Comparison of ENCODE assay signal across 16 cellular contexts in the genomic region with DNA sequence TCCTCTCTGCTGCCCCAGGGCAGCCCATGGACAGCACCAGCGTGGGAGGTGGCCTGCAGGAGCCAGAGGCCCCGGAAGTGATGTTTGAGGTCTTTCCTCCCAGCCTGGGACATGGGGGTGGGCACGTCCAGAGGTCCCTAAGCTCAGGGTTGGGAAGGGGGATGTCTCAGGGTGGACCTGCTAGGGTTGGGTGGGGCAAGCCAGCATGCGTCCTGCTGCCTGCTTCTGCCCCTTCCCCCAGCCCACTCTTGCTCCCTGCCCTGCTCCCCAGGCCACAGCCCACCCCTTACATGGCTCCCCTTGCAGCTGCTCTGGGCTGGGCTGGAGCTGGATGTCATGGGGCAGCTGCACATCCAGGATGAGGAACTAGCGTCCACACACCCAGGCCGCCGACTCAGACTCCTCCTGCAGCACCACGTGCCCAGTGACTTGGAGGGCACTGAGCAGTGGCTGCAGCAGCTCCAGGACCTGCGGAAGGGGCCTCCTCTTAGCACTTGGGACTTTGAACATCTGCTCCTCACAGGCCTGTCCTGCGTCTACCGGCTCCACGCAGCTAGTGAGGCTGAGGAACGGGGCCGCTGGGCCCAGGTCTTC. TPM values are rescaled to one million over a fixed set of nuclear protein-coding genes. Genes with fewer than 3 reads are reported as not detected.
DNase-seq lines count a peak whose midpoint lies in the region; ATAC-seq and TF ChIP-seq lines count a peak whose summit lies in the region.
"Had no signal": no experiment of that assay in that cellular context is flagged by ENCODE, and none has a peak within 500 bp of the region (broad histone marks: within the 10 kb centered on the region; RNA-seq: fewer than 3 reads in every experiment).

No MANE protein-coding gene starts in this region.

- intact Hi-C loops in lower lobe of right lung (cut with DNase I): no loop called here

- peak; percentile 29 for DNase-seq in LHCN-M2 (ENCODE audit: low read depth)
- DNase-seq in caudate nucleus (lab: John Stamatoyannopoulos, UW): peak in 12 of 61 donors; percentile 5 to 54 (median 38)
- DNase-seq in lower lobe of right lung: peak; percentile 87
- peak; percentile 15 for DNase-seq in superior temporal gyrus (ENCODE audit: extremely low spot score)
- DNase-seq in NCI-H226: no peak
- no peak for DNase-seq in NCI-H82 treated with DMSO at 0.1 percent for 48 hours (lab: John Stamatoyannopoulos, UW; ENCODE audit: unreplicated experiment)
- DNase-seq in iPS-NIHi11 (ENCODE audit: low spot score): no peak
- DNase-seq: activated CD4-positive, alpha-beta memory T cell treated with anti-CD3 and anti-CD28 coated beads, Interleukin-2, amount 10 ng/mL, durations not matched to agents 7 days and 5 days; activated naive CD4-positive, alpha-beta T cell treated with anti-CD3 and anti-CD28 coated beads, Interleukin-2, amount 10 ng/mL, durations not matched to agents 7 days and 5 days; Calu3; NCI-H446 had no signal

- ATAC-seq in lower lobe of right lung (peak; percentile 74 to 86), GM21619 (IDR thresholded peaks at IDR 0.05; ENCODE audit: unreplicated experiment) (no peak)
- ATAC-seq: HCT116 had no signal

- peaks cover 24% of the 10 kb centered on the region for H3K27me3 ChIP-seq in lower lobe of right lung (ENCODE audit: low read depth)

- no peaks in the 10 kb centered on the region for H3K9me3 ChIP-seq in lower lobe of right lung

- H3K36me3 ChIP-seq in lower lobe of right lung: peaks cover 24% of the 10 kb centered on the region

- H3K4me3 ChIP-seq in lower lobe of right lung: peak overlapping the region; percentile 11

- TF ChIP-seq CTCF in lower lobe of right lung (IDR thresholded peaks at IDR 0.05): no peak

- no peaks in the 10 kb centered on the region for H3K4me1 ChIP-seq in lower lobe of right lung

- peak overlapping the region; percentile 73 for H3K27ac ChIP-seq in caudate nucleus (ENCODE audit: low read depth, low read length)
- peak overlapping the region; percentile 49 for H3K27ac ChIP-seq in lower lobe of right lung

RNA-seq across cellular contexts. Expression of a gene that starts 1.4 kb away (rescaled TPM):
- total RNA-seq in LHCN-M2 (2014; rRNA removed): not detected in 2 replicates
- not detected for polyA plus RNA-seq in LHCN-M2 (2012)
- total RNA-seq in lower lobe of right lung: 0.53 TPM
- total RNA-seq: Calu3, cerebellum, fibroblast of villous mesenchyme, liver had no signal
- polyA plus RNA-seq: liver had no signal

RNA-seq across cellular contexts. Expression of a gene that starts 6.4 kb away (rescaled TPM):
- total RNA-seq in LHCN-M2 (2014; rRNA removed): 0.19 TPM in 1 of 2 replicates, not detected in the other
- not detected for polyA plus RNA-seq in LHCN-M2 (2012)
- total RNA-seq in lower lobe of right lung: 1.3 TPM
- total RNA-seq: Calu3 had no signal

RNA-seq across cellular contexts. Expression of a gene that starts 9.0 kb away (rescaled TPM):
- total RNA-seq in LHCN-M2 (2014; rRNA removed): 83.5 and 104 TPM in 2 replicates
- polyA plus RNA-seq in LHCN-M2 (2012): 114 TPM
- 79.0 TPM for total RNA-seq in lower lobe of right lung

RNA-seq across cellular contexts. Expression of a gene that starts 9.1 kb away (rescaled TPM):
- total RNA-seq in LHCN-M2 (2014; rRNA removed) (25.3 and 30.4 TPM in 2 replicates), lower lobe of right lung (13.4 TPM)
- polyA plus RNA-seq in LHCN-M2 (2012): 16.5 TPM

RNA-seq across cellular contexts. Expression of a gene that starts 22.4 kb away (rescaled TPM):
- total RNA-seq in LHCN-M2 (2014; rRNA removed) (88.1 and 94.3 TPM in 2 replicates), lower lobe of right lung (78.1 TPM)
- 70.4 TPM for polyA plus RNA-seq in LHCN-M2 (2012)

Comparison
In these comparisons a context has a peak if more than half of its experiments do, and no peak if none do; other contexts are left out.
1. DNase-seq: peak in LHCN-M2 (single experiment), lower lobe of right lung (single experiment) and superior temporal gyrus (single experiment); none in NCI-H226 (single experiment), NCI-H82 treated with DMSO at 0.1 percent for 48 hours (single experiment) and iPS-NIHi11 (single experiment).